8 cellular contexts compared by ENCODE assay signal in the genomic region with DNA sequence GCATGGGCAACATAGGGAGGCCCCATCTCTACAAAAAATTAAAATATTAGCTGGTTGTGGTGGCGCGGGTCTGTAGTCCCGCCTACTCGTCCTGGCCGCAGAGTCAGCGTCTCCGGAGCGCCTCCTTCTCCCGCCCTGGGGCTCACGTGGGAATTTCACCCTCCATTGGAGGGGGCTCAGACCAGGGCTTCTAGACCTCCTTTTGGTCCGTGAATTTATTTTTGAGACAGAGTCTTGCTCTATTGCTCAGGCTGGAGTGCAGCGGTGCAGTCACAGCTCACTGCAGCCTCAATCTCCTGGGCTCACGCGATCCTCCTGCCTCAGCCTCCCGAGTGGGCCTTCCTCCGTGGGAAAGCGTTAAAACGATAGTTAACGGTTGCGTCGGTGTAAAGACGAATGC. TPM values are rescaled to one million over a fixed set of nuclear protein-coding genes. Genes with fewer than 3 reads are reported as not detected.
DNase-seq lines count a peak whose midpoint lies in the region; ATAC-seq and TF ChIP-seq lines count a peak whose summit lies in the region.

No MANE protein-coding gene starts in this region.

- TF ChIP-seq CTCF in Calu3 (IDR thresholded peaks at IDR 0.05; ENCODE audit: unreplicated experiment) (no peak), nephron (IDR thresholded peaks at IDR 0.05; ENCODE audit: unreplicated experiment in 3 of 3) (no peak)

- no peak for DNase-seq in Calu3
- peak; percentile 60 for DNase-seq in HEK293T (ENCODE audit: extremely low spot score)
- peak in 2 of 34 experiments; percentile 6 to 26 for DNase-seq in T-cell
- peak; percentile 65 to 81 for DNase-seq in erythroblast (lab: John Stamatoyannopoulos, UW)
- DNase-seq in kidney glomerular epithelial cell (lab: John Stamatoyannopoulos, UW), result no peak

- H3K27me3 Mint-ChIP-seq in Calu3 (ENCODE audit: unreplicated experiment) (no peaks in the 10 kb centered on the region), T-cell (peaks cover 0 to 2% of the 10 kb centered on the region in 2 donors), nephron (ENCODE audit: low read depth) (no peaks in the 10 kb centered on the region)

- intact Hi-C loops in Calu3 (cut with micrococcal nuclease; ENCODE audit: unreplicated experiment), result loop anchor here (2.0 kb wide), 1 partner anchor 14 kb away; no protein-coding TSS in a partner anchor

- CTCF ChIA-PET in Calu3 (lab: Charles Lee) (no interaction called here), HEK293T (lab: Yijun Ruan, JAX) (no interaction called here), T-cell (lab: Charles Lee) (no interaction called here)

- no peaks in the 10 kb centered on the region for H3K9me3 Mint-ChIP-seq in Calu3 (ENCODE audit: low read depth, unreplicated experiment)
- H3K9me3 Mint-ChIP-seq in T-cell, result no peaks in the 10 kb centered on the region
- no peaks in the 10 kb centered on the region for H3K9me3 Mint-ChIP-seq in nephron

- POLR2A ChIA-PET in HEK293T (lab: Yijun Ruan, JAX), result interaction anchor here (1.0 kb wide), 1 partner anchor 30 kb away, joined by 3 read pairs; no protein-coding TSS in a partner anchor
- POLR2A ChIA-PET in T-cell (lab: Charles Lee), result no interaction called here

- BruUV-seq in Calu3 (replicated peaks; lab: Mats Ljungman, UMichigan), result no TSS peak

- H3K27ac Mint-ChIP-seq in Calu3 (ENCODE audit: unreplicated experiment) (peak overlapping the region; percentile 74), T-cell (peak overlapping the region; percentile 86 to 87), nephron (peak overlapping the region; percentile 98 to 99 (median 98))

- peak; percentile 60 for TF ChIP-seq POLR2A in erythroblast (IDR thresholded peaks at IDR 0.05; ENCODE audit: low read length)

- H3K4me1 Mint-ChIP-seq in Calu3 (ENCODE audit: low read depth, unreplicated experiment) (peaks cover 9% of the 10 kb centered on the region), T-cell (peaks cover 23 to 46% (median 36%) of the 10 kb centered on the region in 3 donors), nephron (peaks cover 11% of the 10 kb centered on the region)

- H3K36me3 Mint-ChIP-seq in Calu3 (ENCODE audit: insufficient read depth, unreplicated experiment) (peaks cover 56% of the 10 kb centered on the region), T-cell (no peaks in the 10 kb centered on the region), nephron (ENCODE audit: low read depth) (no peaks in the 10 kb centered on the region)

- H3K4me3 Mint-ChIP-seq in Calu3 (ENCODE audit: low read depth, unreplicated experiment) (peak overlapping the region; percentile 63), T-cell (peak overlapping the region; percentile 78 to 86 (median 82)), nephron (peak overlapping the region; percentile 96 to 99 (median 98))

- no peak for ATAC-seq in T-cell (replicated peaks in 1 of 4)
- no peak for ATAC-seq in GM21367 (IDR thresholded peaks at IDR 0.05; ENCODE audit: unreplicated experiment)
- no peak for ATAC-seq in GM21390 (IDR thresholded peaks at IDR 0.05; ENCODE audit: unreplicated experiment)

TF ChIP-seq in HEK293T, 16 proteins besides CTCF, POLR2A, EP300 and RAD21:
- TF ChIP-seq BHLHE40 (IDR thresholded peaks at IDR 0.05; ENCODE audit: borderline replicate concordance) (no peak), ARNT (IDR thresholded peaks at IDR 0.05) (no peak), L3MBTL2 (conservative IDR thresholded peaks at IDR 0.05) (peak; percentile 78), TARDBP (IDR thresholded peaks at IDR 0.05) (peak; percentile 85)
- TF ChIP-seq, protein P1, sequence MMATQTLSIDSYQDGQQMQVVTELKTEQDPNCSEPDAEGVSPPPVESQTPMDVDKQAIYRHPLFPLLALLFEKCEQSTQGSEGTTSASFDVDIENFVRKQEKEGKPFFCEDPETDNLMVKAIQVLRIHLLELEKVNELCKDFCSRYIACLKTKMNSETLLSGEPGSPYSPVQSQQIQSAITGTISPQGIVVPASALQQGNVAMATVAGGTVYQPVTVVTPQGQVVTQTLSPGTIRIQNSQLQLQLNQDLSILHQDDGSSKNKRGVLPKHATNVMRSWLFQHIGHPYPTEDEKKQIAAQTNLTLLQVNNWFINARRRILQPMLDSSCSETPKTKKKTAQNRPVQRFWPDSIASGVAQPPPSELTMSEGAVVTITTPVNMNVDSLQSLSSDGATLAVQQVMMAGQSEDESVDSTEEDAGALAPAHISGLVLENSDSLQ (IDR thresholded peaks at IDR 0.05), result no peak

RNA-seq across cellular contexts. Expression of a gene that starts 0.4 kb away (rescaled TPM):
- total RNA-seq in Calu3 (2022) (88.2 and 96.5 TPM in 2 replicates), T-cell (10 to 100 TPM; 32.5 to 48.4 (median 41.3) TPM)

RNA-seq across cellular contexts. Expression of a gene that starts 5.1 kb away (rescaled TPM):
- total RNA-seq in Calu3 (2022), result 41.2 and 49.6 TPM in 2 replicates
- 10 to 100 TPM; 10.5 to 17.6 (median 11.3) TPM for total RNA-seq in T-cell

RNA-seq across cellular contexts. Expression of a gene that starts 14.8 kb away (rescaled TPM):
- total RNA-seq in Calu3 (2022) (70.0 and 78.5 TPM in 2 replicates), T-cell (100 to 1,000 TPM in 4 of 5 donors, 10 to 100 TPM in 1; 34.9 to 143 (median 122) TPM)

RNA-seq across cellular contexts. Expression of a gene that starts 26.3 kb away (rescaled TPM):
- 115 and 126 TPM in 2 replicates for total RNA-seq in Calu3 (2022)
- 10 to 100 TPM; 29.3 to 43.8 (median 34.5) TPM for total RNA-seq in T-cell

RNA-seq across cellular contexts. Expression of a gene that starts 28.8 kb away (rescaled TPM):
- total RNA-seq in Calu3 (2022) (26.6 and 33.7 TPM in 2 replicates), T-cell (10 to 100 TPM; 36.9 to 49.0 (median 44.1) TPM)

Comparison
In these comparisons a context has a peak if more than half of its experiments do, and no peak if none do; other contexts are left out.
1. DNase-seq: peak in HEK293T (single experiment) and erythroblast (2 of 2); none in Calu3 (single experiment) and kidney glomerular epithelial cell (single experiment).
2. Peak in every context shown above with its lines, with median percentiles within 50 percentile points of each other: H3K27ac Mint-ChIP-seq and H3K4me3 Mint-ChIP-seq.